ENCODE assay signal across 8 cellular contexts in genomic region chr13:41668130-41668757, GRCh38.
DNase-seq lines count a peak whose midpoint lies in the region; ATAC-seq and TF ChIP-seq lines count a peak whose summit lies in the region.

No MANE protein-coding gene starts in this region.

- no peak overlapping the region for H3K4me3 ChIP-seq in esophagus muscularis mucosa

- peak; percentile 75 to 89 (median 80) for TF ChIP-seq CTCF in esophagus muscularis mucosa (IDR thresholded peaks at IDR 0.05)

- no peaks in the 10 kb centered on the region for H3K36me3 ChIP-seq in esophagus muscularis mucosa

- no peaks in the 10 kb centered on the region for H3K27me3 ChIP-seq in esophagus muscularis mucosa

- ATAC-seq in GM18867 (IDR thresholded peaks at IDR 0.05; ENCODE audit: unreplicated experiment), result peak; percentile 78
- peak; percentile 74 for ATAC-seq in HG03135 (IDR thresholded peaks at IDR 0.05; ENCODE audit: unreplicated experiment)

- no peak for TF ChIP-seq POLR2A in esophagus muscularis mucosa (IDR thresholded peaks at IDR 0.05; ENCODE audit: low read depth)

- DNase-seq in CMK (ENCODE audit: low read depth) (peak; percentile 26), NCI-H2171 (lab: John Stamatoyannopoulos, UW) (peak; percentile 33), UCSD-AML1 (lab: John Stamatoyannopoulos, UW; ENCODE audit: unreplicated experiment) (peak; percentile 31), esophagus muscularis mucosa (ENCODE audit: extremely low spot score) (no peak), mucosa of gallbladder (ENCODE audit: low spot score) (peak; percentile 67), OCI-M2 (lab: John Stamatoyannopoulos, UW; ENCODE audit: unreplicated experiment) (no peak)

- no peak for TF ChIP-seq EP300 in esophagus muscularis mucosa (IDR thresholded peaks at IDR 0.05)

- intact Hi-C loops in esophagus muscularis mucosa (cut with DNase I), result loop anchor here (2.0 to 5.0 kb wide), 2 partner anchors 294 to 441 kb away; partner anchors contain the start of gene VWA8

- peak overlapping the region in 2 of 4 donors; percentile 29 to 32 for H3K27ac ChIP-seq in esophagus muscularis mucosa (replicated peaks in 1 of 4)

- H3K4me1 ChIP-seq in esophagus muscularis mucosa, result peaks cover 0 to 33% (median 24%) of the 10 kb centered on the region in 4 donors

- WGBS in esophagus muscularis mucosa, result 11% methylated on average over 1 of the region's 1 CpG

- H3K9me3 ChIP-seq in esophagus muscularis mucosa, result no peaks in the 10 kb centered on the region

Comparison
In these comparisons a context has a peak if more than half of its experiments do, and no peak if none do; other contexts are left out.
1. DNase-seq: peak in CMK (single experiment), NCI-H2171 (single experiment), UCSD-AML1 (single experiment) and mucosa of gallbladder (single experiment); none in esophagus muscularis mucosa (single experiment) and OCI-M2 (single experiment).